8 cellular contexts compared by ENCODE assay signal in the genomic region with DNA sequence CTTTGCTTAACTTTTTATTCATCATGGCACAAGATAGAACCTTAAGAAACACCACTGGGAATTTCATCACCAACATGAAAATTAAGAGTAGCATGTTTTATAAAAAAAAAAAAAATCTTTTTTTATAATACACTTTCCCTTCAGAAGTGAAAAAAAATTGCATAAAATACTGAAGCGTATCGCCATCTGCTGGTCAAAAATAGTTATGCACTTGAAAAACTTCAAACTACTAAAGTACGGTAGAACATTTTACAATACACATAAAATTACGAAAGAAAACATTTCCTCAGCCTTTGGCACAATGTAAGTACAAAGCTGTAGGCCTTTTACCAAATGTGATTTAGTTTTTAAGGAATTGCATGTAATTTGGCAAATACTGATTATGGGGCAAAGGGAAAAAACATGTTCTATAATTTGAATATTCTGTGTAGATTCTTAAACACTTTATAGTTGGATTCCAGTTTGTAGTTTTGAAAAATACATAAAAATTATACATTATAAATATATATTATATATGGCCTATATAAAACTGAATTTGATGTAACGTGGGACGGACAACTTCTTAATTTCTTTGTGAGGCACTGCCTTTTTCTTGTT. TPM values are rescaled to one million over a fixed set of nuclear protein-coding genes. Genes with fewer than 3 reads are reported as not detected.
DNase-seq lines count a peak whose midpoint lies in the region; ATAC-seq, FAIRE-seq and TF ChIP-seq lines count a peak whose summit lies in the region.

No MANE protein-coding gene starts in this region.

- no peaks in the 10 kb centered on the region for H3K4me1 ChIP-seq in astrocyte (ENCODE audit: insufficient read depth, low read length)

- no peaks in the 10 kb centered on the region for H3K36me3 ChIP-seq in astrocyte (ENCODE audit: insufficient read depth, low read length)

- H3K27me3 ChIP-seq in HL-60 (ENCODE audit: insufficient read depth, poor library complexity, severe bottlenecking) (no peaks in the 10 kb centered on the region), astrocyte (ENCODE audit: insufficient read depth, low read length) (no peaks in the 10 kb centered on the region)

- H3K4me3 Mint-ChIP-seq in astrocyte (ENCODE audit: unreplicated experiment) = no peak overlapping the region

- no peaks in the 10 kb centered on the region for H3K79me2 ChIP-seq in astrocyte (ENCODE audit: insufficient read depth, low read length)

- H3K9me3 ChIP-seq in astrocyte (ENCODE audit: insufficient read depth, low read depth, low read length) = no peaks in the 10 kb centered on the region

- TF ChIP-seq CTCF in HL-60 (IDR thresholded peaks at IDR 0.05; ENCODE audit: insufficient read depth, low read length) = peak; percentile 6
- peak; percentile 46 for TF ChIP-seq CTCF in astrocyte (IDR thresholded peaks at IDR 0.05; ENCODE audit: insufficient read depth, low read depth, low read length)

- H3K9ac ChIP-seq in astrocyte (ENCODE audit: low read length) = no peak overlapping the region

- H3K4me3 ChIP-seq in HL-60 (replicated peaks; ENCODE audit: insufficient read depth, low read length) = no peak overlapping the region
- no peak overlapping the region for H3K4me3 ChIP-seq in astrocyte (ENCODE audit: insufficient read depth, low read depth, low read length)

- H3K27ac ChIP-seq in HL-60 (replicated peaks) (no peak overlapping the region), astrocyte (ENCODE audit: low read depth, low read length) (no peak overlapping the region)

- no peaks in the 10 kb centered on the region for H3K9me3 Mint-ChIP-seq in astrocyte (ENCODE audit: unreplicated experiment)

- no peaks in the 10 kb centered on the region for H3K4me1 Mint-ChIP-seq in astrocyte (ENCODE audit: low read depth, unreplicated experiment)

- H3K4me2 ChIP-seq in astrocyte (ENCODE audit: low read length) = no peak overlapping the region

- peak; percentile 23 for FAIRE-seq in astrocyte (lab: Jason Lieb, UNC)

- peak; percentile 73 for DNase-seq in DMS 273 (lab: John Stamatoyannopoulos, UW; ENCODE audit: unreplicated experiment)
- DNase-seq in HL-60 (ENCODE audit: low read depth in 1 of 2, low spot score in 1 of 2) = peak in 1 of 2 experiments; percentile 20
- DNase-seq in astrocyte (ENCODE audit: low read depth) = peak; percentile 9
- no peak for DNase-seq in left lobe of liver (ENCODE audit: low spot score)

- ATAC-seq in left lobe of liver (peak; percentile 53), HG02970 (IDR thresholded peaks at IDR 0.05; ENCODE audit: low FRiP score, unreplicated experiment) (no peak), HG02938 (IDR thresholded peaks at IDR 0.05; ENCODE audit: unreplicated experiment) (no peak), GM18873 (IDR thresholded peaks at IDR 0.05; ENCODE audit: low FRiP score, unreplicated experiment) (no peak), GM18517 (IDR thresholded peaks at IDR 0.05; ENCODE audit: unreplicated experiment) (no peak)

- H4K20me1 ChIP-seq in astrocyte (ENCODE audit: insufficient read depth, low read length) = no peaks in the 10 kb centered on the region

- H3K36me3 Mint-ChIP-seq in astrocyte (ENCODE audit: low read depth, unreplicated experiment) = no peaks in the 10 kb centered on the region

- H2AFZ ChIP-seq in astrocyte (ENCODE audit: low read depth, low read length) = no peak overlapping the region

- H3K27me3 Mint-ChIP-seq in astrocyte (ENCODE audit: low read depth, unreplicated experiment) = no peaks in the 10 kb centered on the region

- no peak overlapping the region for H3K27ac Mint-ChIP-seq in astrocyte (ENCODE audit: unreplicated experiment)

RNA-seq across cellular contexts. Expression of gene HCCS, which starts 26.5 kb away (rescaled TPM):
- total RNA-seq in astrocyte = 38.0 and 39.2 TPM in 2 replicates
- 9.6 TPM for total RNA-seq in left lobe of liver
